36 cellular contexts compared by ENCODE assay signal in the genomic region with DNA sequence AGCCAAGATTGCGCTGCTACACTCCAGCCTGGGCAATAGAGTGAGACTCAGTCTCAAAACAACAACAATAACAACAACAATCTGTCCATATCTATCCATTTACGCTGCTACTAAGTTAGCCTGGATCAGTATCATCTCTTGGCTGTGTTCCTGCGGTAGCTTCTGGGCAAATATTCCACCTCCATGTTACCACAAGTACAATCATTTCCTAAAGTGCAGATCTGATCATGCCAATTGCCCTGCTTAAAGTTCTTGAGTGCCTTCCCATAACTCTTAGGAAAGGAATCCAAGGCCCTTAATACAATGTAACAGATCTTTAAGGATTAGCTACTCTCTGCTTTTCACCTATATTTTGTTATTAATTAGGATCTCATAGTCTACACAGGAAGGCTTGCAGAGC. TPM values are rescaled to one million over a fixed set of nuclear protein-coding genes. Genes with fewer than 3 reads are reported as not detected.
"Had no signal": no experiment of that assay in that cellular context is flagged by ENCODE, and none has a peak within 500 bp of the region (broad histone marks: within the 10 kb centered on the region; RNA-seq: fewer than 3 reads in every experiment).

No MANE protein-coding gene starts in this region.

- H3K4me3 ChIP-seq: MG63 had no signal

- H3K36me3 ChIP-seq: MG63 had no signal

- DNase-seq: Karpas-422, Kasumi-1, MG63, MM.1S, MV-4-11, NCI-H1048, NCI-H1092, NCI-H1092 treated with DMSO at 0.1 percent for 48 hours, NCI-H1105, NCI-H1105 treated with DMSO at 0.1 percent for 48 hours, NCI-H1417, NCI-H1417 treated with DMSO at 0.1 percent for 48 hours, NCI-H1436, NCI-H1436 treated with DMSO at 0.1 percent for 48 hours, NCI-H146, NCI-H1694, NCI-H1694 treated with DMSO at 0.1 percent for 48 hours, NCI-H187, NCI-H187 treated with DMSO at 0.1 percent for 48 hours, NCI-H1930, NCI-H2029, NCI-H2029 treated with DMSO at 0.1 percent for 48 hours, NCI-H2081, NCI-H2081 treated with DMSO at 0.1 percent for 48 hours, NCI-H2107, NCI-H2171, NCI-H2171 treated with DMSO at 0.1 percent for 48 hours, NCI-H2227 treated with DMSO at 0.1 percent for 48 hours, NCI-H226, NCI-H345, NCI-H446, NCI-H446 treated with DMSO at 0.1 percent for 48 hours, NCI-H510A, NCI-H510A treated with DMSO at 0.1 percent for 48 hours had no signal

- H3K27ac ChIP-seq: KMS-11 had no signal

- H3K9ac ChIP-seq: KMS-11 had no signal

- H3K27me3 ChIP-seq: MG63 had no signal

- H3K4me2 ChIP-seq: KMS-11 had no signal

RNA-seq across cellular contexts. Expression of gene PPP2R2B, which starts 15.4 kb away (rescaled TPM):
- total RNA-seq: NCI-H460 had no signal
